In genomic region chr15:83818591-83818990, GRCh38 we compare ENCODE assay signal across 2 cellular contexts.
TF ChIP-seq lines count a peak whose summit lies in the region.

No MANE protein-coding gene starts in this region.

TF ChIP-seq in HepG2, 621 proteins besides CTCF, POLR2A, EP300 and RAD21:
- TF ChIP-seq, protein P1, sequence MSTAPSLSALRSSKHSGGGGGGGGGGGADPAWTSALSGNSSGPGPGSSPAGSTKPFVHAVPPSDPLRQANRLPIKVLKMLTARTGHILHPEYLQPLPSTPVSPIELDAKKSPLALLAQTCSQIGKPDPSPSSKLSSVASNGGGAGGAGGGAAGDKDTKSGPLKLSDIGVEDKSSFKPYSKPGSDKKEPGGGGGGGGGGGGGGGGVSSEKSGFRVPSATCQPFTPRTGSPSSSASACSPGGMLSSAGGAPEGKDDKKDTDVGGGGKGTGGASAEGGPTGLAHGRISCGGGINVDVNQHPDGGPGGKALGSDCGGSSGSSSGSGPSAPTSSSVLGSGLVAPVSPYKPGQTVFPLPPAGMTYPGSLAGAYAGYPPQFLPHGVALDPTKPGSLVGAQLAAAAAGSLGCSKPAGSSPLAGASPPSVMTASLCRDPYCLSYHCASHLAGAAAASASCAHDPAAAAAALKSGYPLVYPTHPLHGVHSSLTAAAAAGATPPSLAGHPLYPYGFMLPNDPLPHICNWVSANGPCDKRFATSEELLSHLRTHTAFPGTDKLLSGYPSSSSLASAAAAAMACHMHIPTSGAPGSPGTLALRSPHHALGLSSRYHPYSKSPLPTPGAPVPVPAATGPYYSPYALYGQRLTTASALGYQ (CRISPR knock-in tag; IDR thresholded peaks at IDR 0.05): no peak
- peak; percentile 75 to 88 for TF ChIP-seq MAFK (conservative IDR thresholded peaks at IDR 0.05 in 1 of 2, IDR thresholded peaks at IDR 0.05 in 1 of 2; ENCODE audit: low read length in 2 of 2)
- TF ChIP-seq ZNF841 (CRISPR knock-in tag; IDR thresholded peaks at IDR 0.05; ENCODE audit: borderline replicate concordance): no peak
- TF ChIP-seq MAFF (IDR thresholded peaks at IDR 0.05; ENCODE audit: low read depth, low read length): peak; percentile 84

TF ChIP-seq in K562, 482 proteins besides CTCF, POLR2A, EP300 and RAD21 (continued from another document):
- TF ChIP-seq ETV6 (IDR thresholded peaks at IDR 0.05; ENCODE audit: borderline replicate concordance in 1 of 2, low read depth in 2 of 2, low read length in 1 of 2) (no peak), ETV6 (CRISPR knock-in tag; IDR thresholded peaks at IDR 0.05; ENCODE audit: borderline replicate concordance) (no peak), C11orf30 (IDR thresholded peaks at IDR 0.05; ENCODE audit: low read depth) (peak; percentile 46; the same call in 1 of the 2 replicates), MEIS2 (IDR thresholded peaks at IDR 0.05; ENCODE audit: partially characterized antibody) (no peak), FOXA3 (CRISPR knock-in tag; conservative IDR thresholded peaks at IDR 0.05 in 1 of 2, IDR thresholded peaks at IDR 0.05 in 1 of 2) (no peak), EGR1 (conservative IDR thresholded peaks at IDR 0.05) (no peak), TRIM24 (IDR thresholded peaks at IDR 0.05) (no peak), MAZ (CRISPR knock-in tag; conservative IDR thresholded peaks at IDR 0.05 in 1 of 2, IDR thresholded peaks at IDR 0.05 in 1 of 2) (no peak), ADNP (tag; IDR thresholded peaks at IDR 0.05) (no peak), ZEB2 (IDR thresholded peaks at IDR 0.05) (no peak), ZNF830 (CRISPR knock-in tag; IDR thresholded peaks at IDR 0.05) (no peak), HDAC1 (IDR thresholded peaks at IDR 0.05) (no peak), ZNF134 (CRISPR knock-in tag; conservative IDR thresholded peaks at IDR 0.05) (no peak), YY1 (IDR thresholded peaks at IDR 0.05; ENCODE audit: borderline replicate concordance in 1 of 3, control insufficient read depth in 1 of 3, extremely low read depth in 1 of 3, insufficient read depth in 3 of 3, insufficient read length in 1 of 3, insufficient replicate concordance in 2 of 3, low read depth in 1 of 3, low read length in 2 of 3) (no peak)
- TF ChIP-seq, protein P2, sequence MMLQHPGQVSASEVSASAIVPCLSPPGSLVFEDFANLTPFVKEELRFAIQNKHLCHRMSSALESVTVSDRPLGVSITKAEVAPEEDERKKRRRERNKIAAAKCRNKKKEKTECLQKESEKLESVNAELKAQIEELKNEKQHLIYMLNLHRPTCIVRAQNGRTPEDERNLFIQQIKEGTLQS (IDR thresholded peaks at IDR 0.05): peak; percentile 20; the same call in 1 of the 2 replicates
- TF ChIP-seq, protein P2 (CRISPR knock-in tag; conservative IDR thresholded peaks at IDR 0.05): no peak
- TF ChIP-seq, protein P3, sequence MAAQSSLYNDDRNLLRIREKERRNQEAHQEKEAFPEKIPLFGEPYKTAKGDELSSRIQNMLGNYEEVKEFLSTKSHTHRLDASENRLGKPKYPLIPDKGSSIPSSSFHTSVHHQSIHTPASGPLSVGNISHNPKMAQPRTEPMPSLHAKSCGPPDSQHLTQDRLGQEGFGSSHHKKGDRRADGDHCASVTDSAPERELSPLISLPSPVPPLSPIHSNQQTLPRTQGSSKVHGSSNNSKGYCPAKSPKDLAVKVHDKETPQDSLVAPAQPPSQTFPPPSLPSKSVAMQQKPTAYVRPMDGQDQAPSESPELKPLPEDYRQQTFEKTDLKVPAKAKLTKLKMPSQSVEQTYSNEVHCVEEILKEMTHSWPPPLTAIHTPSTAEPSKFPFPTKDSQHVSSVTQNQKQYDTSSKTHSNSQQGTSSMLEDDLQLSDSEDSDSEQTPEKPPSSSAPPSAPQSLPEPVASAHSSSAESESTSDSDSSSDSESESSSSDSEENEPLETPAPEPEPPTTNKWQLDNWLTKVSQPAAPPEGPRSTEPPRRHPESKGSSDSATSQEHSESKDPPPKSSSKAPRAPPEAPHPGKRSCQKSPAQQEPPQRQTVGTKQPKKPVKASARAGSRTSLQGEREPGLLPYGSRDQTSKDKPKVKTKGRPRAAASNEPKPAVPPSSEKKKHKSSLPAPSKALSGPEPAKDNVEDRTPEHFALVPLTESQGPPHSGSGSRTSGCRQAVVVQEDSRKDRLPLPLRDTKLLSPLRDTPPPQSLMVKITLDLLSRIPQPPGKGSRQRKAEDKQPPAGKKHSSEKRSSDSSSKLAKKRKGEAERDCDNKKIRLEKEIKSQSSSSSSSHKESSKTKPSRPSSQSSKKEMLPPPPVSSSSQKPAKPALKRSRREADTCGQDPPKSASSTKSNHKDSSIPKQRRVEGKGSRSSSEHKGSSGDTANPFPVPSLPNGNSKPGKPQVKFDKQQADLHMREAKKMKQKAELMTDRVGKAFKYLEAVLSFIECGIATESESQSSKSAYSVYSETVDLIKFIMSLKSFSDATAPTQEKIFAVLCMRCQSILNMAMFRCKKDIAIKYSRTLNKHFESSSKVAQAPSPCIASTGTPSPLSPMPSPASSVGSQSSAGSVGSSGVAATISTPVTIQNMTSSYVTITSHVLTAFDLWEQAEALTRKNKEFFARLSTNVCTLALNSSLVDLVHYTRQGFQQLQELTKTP (IDR thresholded peaks at IDR 0.05; ENCODE audit: low read depth in 1 of 2, partially characterized antibody in 2 of 2): no peak
- TF ChIP-seq, protein P4, sequence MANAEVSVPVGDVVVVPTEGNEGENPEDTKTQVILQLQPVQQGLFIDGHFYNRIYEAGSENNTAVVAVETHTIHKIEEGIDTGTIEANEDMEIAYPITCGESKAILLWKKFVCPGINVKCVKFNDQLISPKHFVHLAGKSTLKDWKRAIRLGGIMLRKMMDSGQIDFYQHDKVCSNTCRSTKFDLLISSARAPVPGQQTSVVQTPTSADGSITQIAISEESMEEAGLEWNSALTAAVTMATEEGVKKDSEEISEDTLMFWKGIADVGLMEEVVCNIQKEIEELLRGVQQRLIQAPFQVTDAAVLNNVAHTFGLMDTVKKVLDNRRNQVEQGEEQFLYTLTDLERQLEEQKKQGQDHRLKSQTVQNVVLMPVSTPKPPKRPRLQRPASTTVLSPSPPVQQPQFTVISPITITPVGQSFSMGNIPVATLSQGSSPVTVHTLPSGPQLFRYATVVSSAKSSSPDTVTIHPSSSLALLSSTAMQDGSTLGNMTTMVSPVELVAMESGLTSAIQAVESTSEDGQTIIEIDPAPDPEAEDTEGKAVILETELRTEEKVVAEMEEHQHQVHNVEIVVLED (CRISPR knock-in tag; IDR thresholded peaks at IDR 0.05): no peak
